Comparison of ENCODE assay signal across 20 cellular contexts in the genomic region with DNA sequence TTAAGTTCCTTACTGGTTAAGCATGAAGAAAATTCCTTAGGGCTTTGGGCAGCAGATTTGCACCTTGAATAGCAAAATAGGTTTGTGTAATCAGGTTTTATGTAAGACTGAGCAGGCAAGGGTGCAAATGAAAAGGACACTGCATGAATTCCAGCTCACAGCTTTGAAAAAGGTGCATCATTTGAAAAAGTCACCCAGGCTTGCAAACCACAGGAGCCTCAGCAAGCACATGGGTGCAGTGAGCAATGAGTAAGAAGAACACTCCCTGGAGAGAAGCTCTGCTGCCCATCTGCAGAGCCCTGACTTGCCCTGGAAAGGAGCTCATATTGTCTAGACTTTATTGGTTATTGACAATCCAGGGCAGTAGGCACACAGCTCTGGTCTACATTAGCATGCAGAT.
A peak's percentile ranks its signal among the peaks of the same experiment; 100 is the strongest.
DNase-seq lines count a peak whose midpoint lies in the region; ATAC-seq and TF ChIP-seq lines count a peak whose summit lies in the region.
"Had no signal": no experiment of that assay in that cellular context is flagged by ENCODE, and none has a peak within 500 bp of the region (broad histone marks: within the 10 kb centered on the region; RNA-seq: fewer than 3 reads in every experiment).

No MANE protein-coding gene starts in this region.

- no peak for ATAC-seq in activated T-helper 17 cell treated with anti-CD3 and anti-CD28 coated beads, Interleukin-2, amount 50 U/mL, for 72 hours (replicated peaks)
- ATAC-seq: HepG2 had no signal

- H3K27ac Mint-ChIP-seq in activated T-helper 17 cell treated with anti-CD3 and anti-CD28 coated beads, Interleukin-2, amount 50 U/mL, for 72 hours, result no peak overlapping the region
- no peak overlapping the region for H3K27ac Mint-ChIP-seq in activated T-helper 1 cell treated with anti-CD3 and anti-CD28 coated beads, Interleukin-12 subunit alpha, Interleukin-12 subunit beta, Interleukin-2, Interleukin-4 antibody, amounts not matched to agents 30 ng/mL and 10 ng/mL and 1 ng/mL, durations not matched to agents 14 hours and 24 hours and 36 hours
- H3K27ac Mint-ChIP-seq: B cell; CD4-positive, alpha-beta memory T cell had no signal

- H3K4me2 ChIP-seq in BLaER1 treated with 17β-estradiol and CSF1 and Interleukin-3, amounts not matched to agents 10 nM and 100 nM, result peak overlapping the region in 8 of 11 experiments; percentile 12 to 65 (median 38); a peak in 15 of 22 replicates
- H3K4me2 ChIP-seq: SK-N-SH had no signal

- no peaks in the 10 kb centered on the region for H4K20me1 ChIP-seq in BLaER1 treated with 17β-estradiol and CSF1 and Interleukin-3, amounts not matched to agents 10 nM and 100 nM

- DNase-seq in LHCN-M2 (ENCODE audit: low read depth), result peak; percentile 13
- peak; percentile 17 for DNase-seq in fibroblast of mammary gland (ENCODE audit: low read depth)
- peak; percentile 87 for DNase-seq in renal cortical epithelial cell (ENCODE audit: low read depth)
- no peak for DNase-seq in SHP77 treated with DMSO at 0.1 percent for 48 hours (lab: John Stamatoyannopoulos, UW)
- DNase-seq in activated T-helper 1 cell treated with anti-CD3 and anti-CD28 coated beads, Interleukin-12 subunit alpha, Interleukin-12 subunit beta, Interleukin-2, Interleukin-4 antibody, amounts not matched to agents 30 ng/mL and 10 ng/mL and 1 ng/mL, durations not matched to agents 14 hours and 24 hours and 36 hours (ENCODE audit: low spot score), result no peak
- DNase-seq: CD4-positive, alpha-beta memory T cell; DND-41; GDM1; KG1; NCI-H1048; NCI-H146; NCI-H2081 treated with DMSO at 0.1 percent for 48 hours; NCI-H510A; Peyer's patch; Right ventricle myocardium superior; SK-N-SH had no signal

- H3K4me1 Mint-ChIP-seq in activated T-helper 17 cell treated with anti-CD3 and anti-CD28 coated beads, Interleukin-2, amount 50 U/mL, for 72 hours, result no peaks in the 10 kb centered on the region
- no peaks in the 10 kb centered on the region for H3K4me1 Mint-ChIP-seq in activated T-helper 1 cell treated with anti-CD3 and anti-CD28 coated beads, Interleukin-12 subunit alpha, Interleukin-12 subunit beta, Interleukin-2, Interleukin-4 antibody, amounts not matched to agents 30 ng/mL and 10 ng/mL and 1 ng/mL, durations not matched to agents 14 hours and 24 hours and 36 hours (ENCODE audit: low read depth)
- H3K4me1 Mint-ChIP-seq: B cell; CD4-positive, alpha-beta memory T cell had no signal

- H3K9me3 ChIP-seq in BLaER1 treated with 17β-estradiol and CSF1 and Interleukin-3, amounts not matched to agents 10 nM and 100 nM (replicated peaks in 1 of 11), result peaks cover 0 to 7% (median 0%) of the 10 kb centered on the region in 11 experiments; a peak in 2 of 22 replicates
- H3K9me3 ChIP-seq: Peyer's patch, SK-N-SH had no signal

- no peaks in the 10 kb centered on the region for H3K27me3 ChIP-seq in BLaER1 treated with 17β-estradiol and CSF1 and Interleukin-3, amounts not matched to agents 10 nM and 100 nM
- H3K27me3 ChIP-seq: Peyer's patch had no signal

- TF ChIP-seq CTCF in fibroblast of mammary gland (conservative IDR thresholded peaks at IDR 0.05; ENCODE audit: control insufficient read depth, insufficient read depth, low read depth, low read length), result no peak

- no peaks in the 10 kb centered on the region for H3K36me3 Mint-ChIP-seq in activated T-helper 17 cell treated with anti-CD3 and anti-CD28 coated beads, Interleukin-2, amount 50 U/mL, for 72 hours (ENCODE audit: low read depth)
- no peaks in the 10 kb centered on the region for H3K36me3 Mint-ChIP-seq in activated T-helper 1 cell treated with anti-CD3 and anti-CD28 coated beads, Interleukin-12 subunit alpha, Interleukin-12 subunit beta, Interleukin-2, Interleukin-4 antibody, amounts not matched to agents 30 ng/mL and 10 ng/mL and 1 ng/mL, durations not matched to agents 14 hours and 24 hours and 36 hours (ENCODE audit: low read depth)
- H3K36me3 Mint-ChIP-seq: CD4-positive, alpha-beta memory T cell had no signal

- H3K9ac ChIP-seq in BLaER1 treated with 17β-estradiol and CSF1 and Interleukin-3, amounts not matched to agents 10 nM and 100 nM, result no peak overlapping the region
- H3K9ac ChIP-seq: SK-N-SH had no signal

- peaks cover 5% of the 10 kb centered on the region for H3K27me3 Mint-ChIP-seq in activated T-helper 17 cell treated with anti-CD3 and anti-CD28 coated beads, Interleukin-2, amount 50 U/mL, for 72 hours
- no peaks in the 10 kb centered on the region for H3K27me3 Mint-ChIP-seq in activated T-helper 1 cell treated with anti-CD3 and anti-CD28 coated beads, Interleukin-12 subunit alpha, Interleukin-12 subunit beta, Interleukin-2, Interleukin-4 antibody, amounts not matched to agents 30 ng/mL and 10 ng/mL and 1 ng/mL, durations not matched to agents 14 hours and 24 hours and 36 hours (ENCODE audit: insufficient read depth)
- H3K27me3 Mint-ChIP-seq: B cell; CD4-positive, alpha-beta memory T cell had no signal

- no peaks in the 10 kb centered on the region for H3K36me3 ChIP-seq in BLaER1 treated with 17β-estradiol and CSF1 and Interleukin-3, amounts not matched to agents 10 nM and 100 nM
- H3K36me3 ChIP-seq: Peyer's patch had no signal

- no peaks in the 10 kb centered on the region for H3K9me3 Mint-ChIP-seq in activated T-helper 17 cell treated with anti-CD3 and anti-CD28 coated beads, Interleukin-2, amount 50 U/mL, for 72 hours
- H3K9me3 Mint-ChIP-seq in activated T-helper 1 cell treated with anti-CD3 and anti-CD28 coated beads, Interleukin-12 subunit alpha, Interleukin-12 subunit beta, Interleukin-2, Interleukin-4 antibody, amounts not matched to agents 30 ng/mL and 10 ng/mL and 1 ng/mL, durations not matched to agents 14 hours and 24 hours and 36 hours, result no peaks in the 10 kb centered on the region

- intact Hi-C loops in activated T-helper 1 cell treated with anti-CD3 and anti-CD28 coated beads, Interleukin-12 subunit alpha, Interleukin-12 subunit beta, Interleukin-2, Interleukin-4 antibody, amounts not matched to agents 30 ng/mL and 10 ng/mL and 1 ng/mL, durations not matched to agents 14 hours and 24 hours and 36 hours (cut with micrococcal nuclease), result no loop called here

- no peak overlapping the region for H3K4me3 ChIP-seq in BLaER1 treated with 17β-estradiol and CSF1 and Interleukin-3, amounts not matched to agents 10 nM and 100 nM
- H3K4me3 ChIP-seq in fibroblast of mammary gland (ENCODE audit: control insufficient read depth, low read depth, low read length), result no peak overlapping the region
- H3K4me3 ChIP-seq: Peyer's patch had no signal

- no peak overlapping the region for H3K27ac ChIP-seq in BLaER1 treated with 17β-estradiol and CSF1 and Interleukin-3, amounts not matched to agents 10 nM and 100 nM
- H3K27ac ChIP-seq: Peyer's patch had no signal

- peaks cover 0 to 38% (median 28%) of the 10 kb centered on the region in 10 experiments; a peak in 13 of 20 replicates for H3K4me1 ChIP-seq in BLaER1 treated with 17β-estradiol and CSF1 and Interleukin-3, amounts not matched to agents 10 nM and 100 nM
- H3K4me1 ChIP-seq: Peyer's patch had no signal

- no peak overlapping the region for H3K4me3 Mint-ChIP-seq in activated T-helper 17 cell treated with anti-CD3 and anti-CD28 coated beads, Interleukin-2, amount 50 U/mL, for 72 hours
- H3K4me3 Mint-ChIP-seq in activated T-helper 1 cell treated with anti-CD3 and anti-CD28 coated beads, Interleukin-12 subunit alpha, Interleukin-12 subunit beta, Interleukin-2, Interleukin-4 antibody, amounts not matched to agents 30 ng/mL and 10 ng/mL and 1 ng/mL, durations not matched to agents 14 hours and 24 hours and 36 hours, result no peak overlapping the region
- H3K4me3 Mint-ChIP-seq: B cell; CD4-positive, alpha-beta memory T cell had no signal

Comparison
In these comparisons a context has a peak if more than half of its experiments do, and no peak if none do; other contexts are left out.
1. DNase-seq: peak in LHCN-M2 (single experiment), fibroblast of mammary gland (single experiment) and renal cortical epithelial cell (single experiment); none in SHP77 treated with DMSO at 0.1 percent for 48 hours (single experiment) and activated T-helper 1 cell treated with anti-CD3 and anti-CD28 coated beads, Interleukin-12 subunit alpha, Interleukin-12 subunit beta, Interleukin-2, Interleukin-4 antibody, amounts not matched to agents 30 ng/mL and 10 ng/mL and 1 ng/mL, durations not matched to agents 14 hours and 24 hours and 36 hours (single experiment).